38 cellular contexts compared by ENCODE assay signal in genomic region chr12:63906876-63907275, GRCh38.
"Had no signal": no experiment of that assay in that cellular context is flagged by ENCODE, and none has a peak within 500 bp of the region (broad histone marks: within the 10 kb centered on the region; RNA-seq: fewer than 3 reads in every experiment).

No MANE protein-coding gene starts in this region.

- H3K4me1 Mint-ChIP-seq: activated B cell treated with CpG ODN at 0.5 μM for 24 hours; activated CD4-positive, alpha-beta memory T cell treated with anti-CD3 and anti-CD28 coated beads, Interleukin-2, amount 10 ng/mL, durations not matched to agents 7 days and 5 days; activated CD4-positive, alpha-beta T cell treated with anti-CD3 and anti-CD28 coated beads for 36 hours; activated CD4-positive, alpha-beta T cell treated with anti-CD3 and anti-CD28 coated beads, Interleukin-2, amount 10 ng/mL, durations not matched to agents 7 days and 5 days; activated CD8-positive, alpha-beta memory T cell treated with anti-CD3 and anti-CD28 coated beads, Interleukin-2, amount 10 ng/mL, durations not matched to agents 7 days and 5 days; activated naive CD4-positive, alpha-beta T cell treated with anti-CD3 and anti-CD28 coated beads, Interleukin-2, amount 10 ng/mL, durations not matched to agents 7 days and 5 days; activated naive CD4-positive, alpha-beta T cell treated with anti-CD3 and anti-CD28 coated beads, Interleukin-2, amount 50 U/mL, for 24 hours; activated naive CD8-positive, alpha-beta T cell treated with anti-CD3 and anti-CD28 coated beads, Interleukin-2, amount 10 ng/mL, durations not matched to agents 7 days and 5 days; activated naive CD8-positive, alpha-beta T cell treated with anti-CD3 and anti-CD28 coated beads, Interleukin-2, amount 50 U/mL, for 24 hours; central memory CD8-positive, alpha-beta T cell had no signal

- H3K27ac ChIP-seq: ascending aorta, cardiac muscle cell, VCaP had no signal

- FAIRE-seq: bronchial epithelial cell, TTC549 had no signal

- H3K27me3 Mint-ChIP-seq: activated B cell treated with CpG ODN at 0.5 μM for 24 hours; activated CD4-positive, alpha-beta memory T cell treated with anti-CD3 and anti-CD28 coated beads, Interleukin-2, amount 10 ng/mL, durations not matched to agents 7 days and 5 days; activated CD4-positive, alpha-beta T cell treated with anti-CD3 and anti-CD28 coated beads, Interleukin-2, amount 10 ng/mL, durations not matched to agents 7 days and 5 days; activated CD8-positive, alpha-beta memory T cell treated with anti-CD3 and anti-CD28 coated beads, Interleukin-2, amount 10 ng/mL, durations not matched to agents 7 days and 5 days; activated naive CD4-positive, alpha-beta T cell treated with anti-CD3 and anti-CD28 coated beads, Interleukin-2, amount 10 ng/mL, durations not matched to agents 7 days and 5 days; activated naive CD8-positive, alpha-beta T cell; brain; central memory CD8-positive, alpha-beta T cell had no signal

- H3K27me3 ChIP-seq: ascending aorta, cardiac muscle cell had no signal

- H3K4me3 Mint-ChIP-seq: activated B cell treated with CpG ODN at 0.5 μM for 24 hours; activated CD4-positive, alpha-beta memory T cell treated with anti-CD3 and anti-CD28 coated beads, Interleukin-2, amount 10 ng/mL, durations not matched to agents 7 days and 5 days; activated CD4-positive, alpha-beta T cell treated with anti-CD3 and anti-CD28 coated beads for 36 hours; activated CD4-positive, alpha-beta T cell treated with anti-CD3 and anti-CD28 coated beads, Interleukin-2, amount 10 ng/mL, durations not matched to agents 7 days and 5 days; activated CD8-positive, alpha-beta memory T cell treated with anti-CD3 and anti-CD28 coated beads, Interleukin-2, amount 10 ng/mL, durations not matched to agents 7 days and 5 days; activated CD8-positive, alpha-beta T cell treated with anti-CD3 and anti-CD28 coated beads, Interleukin-2, amount 10 ng/mL, durations not matched to agents 7 days and 5 days; activated naive CD4-positive, alpha-beta T cell treated with anti-CD3 and anti-CD28 coated beads, Interleukin-2, amount 10 ng/mL, durations not matched to agents 7 days and 5 days; activated naive CD4-positive, alpha-beta T cell treated with anti-CD3 and anti-CD28 coated beads, Interleukin-2, amount 50 U/mL, for 24 hours; activated naive CD8-positive, alpha-beta T cell; activated naive CD8-positive, alpha-beta T cell treated with anti-CD3 and anti-CD28 coated beads, Interleukin-2, amount 10 ng/mL, durations not matched to agents 7 days and 5 days; activated naive CD8-positive, alpha-beta T cell treated with anti-CD3 and anti-CD28 coated beads, Interleukin-2, amount 50 U/mL, for 24 hours; activated T-cell treated with anti-CD3 and anti-CD28 coated beads, Interleukin-2, amount 50 U/mL, for 24 hours; brain; central memory CD8-positive, alpha-beta T cell; T-helper 1 cell treated with Interleukin-12 subunit alpha and Interleukin-12 subunit beta and Interleukin-4 antibody, amounts not matched to agents 30 μg/mL and 1 μg/mL, for 36 hours; T-helper 2 cell treated with Interferon-gamma antibody and Interleukin-4, amounts not matched to agents 5 μg/mL and 100 μg/mL, for 36 hours had no signal

- H3K36me3 ChIP-seq: ascending aorta, cardiac muscle cell had no signal

- H3K4me1 ChIP-seq: ascending aorta had no signal

- H3K4me3 ChIP-seq: ascending aorta, cardiac muscle cell had no signal

- DNase-seq: activated B cell treated with CpG ODN at 0.5 μM for 24 hours; activated CD4-positive, alpha-beta memory T cell treated with anti-CD3 and anti-CD28 coated beads, Interleukin-2, amount 10 ng/mL, durations not matched to agents 7 days and 5 days; activated CD4-positive, alpha-beta T cell treated with anti-CD3 and anti-CD28 coated beads for 1 hour; activated CD4-positive, alpha-beta T cell treated with anti-CD3 and anti-CD28 coated beads for 36 hours; activated CD4-positive, alpha-beta T cell treated with anti-CD3 and anti-CD28 coated beads for 48 hours; activated CD4-positive, alpha-beta T cell treated with anti-CD3 and anti-CD28 coated beads, Interleukin-2, amount 10 ng/mL, durations not matched to agents 7 days and 5 days; activated CD4-positive, alpha-beta T cell treated with anti-CD3 and anti-CD28 coated beads, Interleukin-2, amount 50 U/mL, for 48 hours; activated CD8-positive, alpha-beta memory T cell treated with anti-CD3 and anti-CD28 coated beads for 24 hours; activated CD8-positive, alpha-beta memory T cell treated with anti-CD3 and anti-CD28 coated beads, Interleukin-2, amount 10 ng/mL, durations not matched to agents 7 days and 5 days; activated CD8-positive, alpha-beta memory T cell treated with anti-CD3 and anti-CD28 coated beads, Interleukin-2, amount 50 U/mL, for 48 hours; activated CD8-positive, alpha-beta T cell treated with anti-CD3 and anti-CD28 coated beads, Interleukin-2, amount 10 ng/mL, durations not matched to agents 7 days and 5 days; activated effector memory CD4-positive, alpha-beta T cell treated with Interleukin-2 at 50 U/mL for 16 hours; activated gamma-delta T cell; activated naive CD4-positive, alpha-beta T cell treated with anti-CD3 and anti-CD28 coated beads, Interleukin-2, amount 10 ng/mL, durations not matched to agents 7 days and 5 days; activated naive CD4-positive, alpha-beta T cell treated with Interleukin-2 at 50 U/mL for 16 hours; activated naive CD8-positive, alpha-beta T cell treated with anti-CD3 and anti-CD28 coated beads, Interleukin-2, amount 10 ng/mL, durations not matched to agents 7 days and 5 days; activated naive CD8-positive, alpha-beta T cell treated with anti-CD3 and anti-CD28 coated beads, Interleukin-2, amount 50 U/mL, for 24 hours; activated T-cell treated with anti-CD3 and anti-CD28 coated beads, Interleukin-2, amount 50 U/mL, for 24 hours; activated T-cell treated with anti-CD3 and anti-CD28 coated beads, Interleukin-2, amount 50 U/mL, for 48 hours; amygdala; anterior cingulate cortex; caudate nucleus; cerebellar nuclear complex; T-helper 1 cell; T-helper 2 cell; T-helper 9 cell had no signal

- H3K27ac Mint-ChIP-seq: activated B cell treated with CpG ODN at 0.5 μM for 24 hours; activated CD4-positive, alpha-beta memory T cell treated with anti-CD3 and anti-CD28 coated beads, Interleukin-2, amount 10 ng/mL, durations not matched to agents 7 days and 5 days; activated CD4-positive, alpha-beta T cell treated with anti-CD3 and anti-CD28 coated beads for 36 hours; activated CD4-positive, alpha-beta T cell treated with anti-CD3 and anti-CD28 coated beads, Interleukin-2, amount 10 ng/mL, durations not matched to agents 7 days and 5 days; activated CD8-positive, alpha-beta memory T cell treated with anti-CD3 and anti-CD28 coated beads, Interleukin-2, amount 10 ng/mL, durations not matched to agents 7 days and 5 days; activated CD8-positive, alpha-beta T cell treated with anti-CD3 and anti-CD28 coated beads, Interleukin-2, amount 10 ng/mL, durations not matched to agents 7 days and 5 days; activated naive CD4-positive, alpha-beta T cell treated with anti-CD3 and anti-CD28 coated beads, Interleukin-2, amount 10 ng/mL, durations not matched to agents 7 days and 5 days; activated naive CD4-positive, alpha-beta T cell treated with anti-CD3 and anti-CD28 coated beads, Interleukin-2, amount 50 U/mL, for 24 hours; activated naive CD8-positive, alpha-beta T cell; activated naive CD8-positive, alpha-beta T cell treated with anti-CD3 and anti-CD28 coated beads, Interleukin-2, amount 10 ng/mL, durations not matched to agents 7 days and 5 days; activated naive CD8-positive, alpha-beta T cell treated with anti-CD3 and anti-CD28 coated beads, Interleukin-2, amount 50 U/mL, for 24 hours; activated T-cell treated with anti-CD3 and anti-CD28 coated beads, Interleukin-2, amount 50 U/mL, for 24 hours; activated T-helper 2 cell treated with anti-CD3 and anti-CD28 coated beads, Interferon-gamma antibody, Interleukin-2, Interleukin-4, amounts not matched to agents 10 μg/mL and 5 μg/mL and 100 μg/mL, durations not matched to agents 14 hours and 24 hours and 36 hours; brain; T-helper 1 cell treated with Interleukin-12 subunit alpha and Interleukin-12 subunit beta and Interleukin-4 antibody, amounts not matched to agents 30 μg/mL and 1 μg/mL, for 36 hours; T-helper 2 cell treated with Interferon-gamma antibody and Interleukin-4, amounts not matched to agents 5 μg/mL and 100 μg/mL, for 36 hours had no signal

- ATAC-seq: activated CD4-positive, alpha-beta T cell treated with anti-CD3 and anti-CD28 coated beads for 36 hours; activated CD8-positive, alpha-beta memory T cell treated with anti-CD3 and anti-CD28 coated beads, Interleukin-2, amount 10 ng/mL, durations not matched to agents 7 days and 5 days; activated CD8-positive, alpha-beta T cell treated with anti-CD3 and anti-CD28 coated beads, Interleukin-2, amount 10 ng/mL, durations not matched to agents 7 days and 5 days; activated naive CD8-positive, alpha-beta T cell treated with anti-CD3 and anti-CD28 coated beads, Interleukin-2, amount 50 U/mL, for 24 hours had no signal

- H3K36me3 Mint-ChIP-seq: activated CD8-positive, alpha-beta memory T cell treated with anti-CD3 and anti-CD28 coated beads, Interleukin-2, amount 10 ng/mL, durations not matched to agents 7 days and 5 days; activated naive CD4-positive, alpha-beta T cell treated with anti-CD3 and anti-CD28 coated beads, Interleukin-2, amount 10 ng/mL, durations not matched to agents 7 days and 5 days; activated naive CD4-positive, alpha-beta T cell treated with anti-CD3 and anti-CD28 coated beads, Interleukin-2, amount 50 U/mL, for 24 hours; activated naive CD8-positive, alpha-beta T cell; activated naive CD8-positive, alpha-beta T cell treated with anti-CD3 and anti-CD28 coated beads, Interleukin-2, amount 10 ng/mL, durations not matched to agents 7 days and 5 days had no signal

- H3K9me3 Mint-ChIP-seq: activated CD4-positive, alpha-beta T cell treated with anti-CD3 and anti-CD28 coated beads, Interleukin-2, amount 10 ng/mL, durations not matched to agents 7 days and 5 days; activated naive CD4-positive, alpha-beta T cell treated with anti-CD3 and anti-CD28 coated beads, Interleukin-2, amount 10 ng/mL, durations not matched to agents 7 days and 5 days; activated naive CD4-positive, alpha-beta T cell treated with anti-CD3 and anti-CD28 coated beads, Interleukin-2, amount 50 U/mL, for 24 hours; T-helper 1 cell treated with Interleukin-12 subunit alpha and Interleukin-12 subunit beta and Interleukin-4 antibody, amounts not matched to agents 30 μg/mL and 1 μg/mL, for 36 hours had no signal
